9 cellular contexts compared by ENCODE assay signal in genomic region chr5:55227738-55228430, GRCh38. TPM values are rescaled to one million over a fixed set of nuclear protein-coding genes. Genes with fewer than 3 reads are reported as not detected.
DNase-seq lines count a peak whose midpoint lies in the region; ATAC-seq and TF ChIP-seq lines count a peak whose summit lies in the region.
"Had no signal": no experiment of that assay in that cellular context is flagged by ENCODE, and none has a peak within 500 bp of the region (broad histone marks: within the 10 kb centered on the region; RNA-seq: fewer than 3 reads in every experiment).

No MANE protein-coding gene starts in this region.

- H3K4me1 ChIP-seq in ectodermal cell (ENCODE audit: control insufficient read depth, insufficient read depth, low read length) (peaks cover 12% of the 10 kb centered on the region), parathyroid adenoma (peaks cover 2% of the 10 kb centered on the region)

- ATAC-seq in GM21825 (IDR thresholded peaks at IDR 0.05; ENCODE audit: unreplicated experiment) (no peak), HG02763 (IDR thresholded peaks at IDR 0.05; ENCODE audit: unreplicated experiment) (no peak)

- H3K27me3 ChIP-seq in ectodermal cell (ENCODE audit: control insufficient read depth, insufficient read depth, low read length, poor library complexity, severe bottlenecking) (peaks cover 100% of the 10 kb centered on the region), parathyroid adenoma (ENCODE audit: control insufficient read depth, insufficient read depth, low read length) (no peaks in the 10 kb centered on the region)

- CTCF ChIA-PET in Calu3 (lab: Charles Lee), result interaction anchor here (0.7 to 1.4 kb wide), 2 partner anchors 10 to 80 kb away, joined by 3 read pairs; partner anchors contain the start of genes DHX29 and MTREX

- H3K36me3 ChIP-seq in ectodermal cell (ENCODE audit: control insufficient read depth, insufficient read depth, low read length) (no peaks in the 10 kb centered on the region), parathyroid adenoma (ENCODE audit: control insufficient read depth, insufficient read depth, low read length) (no peaks in the 10 kb centered on the region)

- no peak overlapping the region for H3K27ac ChIP-seq in ectodermal cell (ENCODE audit: insufficient read depth, low read depth, low read length, poor library complexity, severe bottlenecking)
- H3K27ac ChIP-seq in parathyroid adenoma, result peak overlapping the region; percentile 61

- H3K36me3 Mint-ChIP-seq in Calu3 (ENCODE audit: insufficient read depth, unreplicated experiment), result peaks cover 46% of the 10 kb centered on the region

- BruUV-seq in Calu3 (replicated peaks; lab: Mats Ljungman, UMichigan), result no TSS peak

- no peak for TF ChIP-seq POLR2A in NB4 (IDR thresholded peaks at IDR 0.05; ENCODE audit: extremely low read depth, insufficient read length)

- H3K27ac Mint-ChIP-seq in Calu3 (ENCODE audit: unreplicated experiment), result peak overlapping the region; percentile 19

- no peaks in the 10 kb centered on the region for H3K9me3 Mint-ChIP-seq in Calu3 (ENCODE audit: low read depth, unreplicated experiment)

- H3K79me2 ChIP-seq in parathyroid adenoma, result no peaks in the 10 kb centered on the region

- H3K9me3 ChIP-seq in ectodermal cell (ENCODE audit: control insufficient read depth, low read length), result no peaks in the 10 kb centered on the region
- no peaks in the 10 kb centered on the region for H3K9me3 ChIP-seq in parathyroid adenoma (ENCODE audit: control insufficient read depth, low read length)

- TF ChIP-seq CTCF in Calu3 (IDR thresholded peaks at IDR 0.05; ENCODE audit: unreplicated experiment) (no peak), NB4 (IDR thresholded peaks at IDR 0.05; ENCODE audit: low read depth, low read length) (no peak), parathyroid adenoma (IDR thresholded peaks at IDR 0.05) (no peak)

- H3K4me3 ChIP-seq in NB4 (ENCODE audit: low read depth, low read length) (peak overlapping the region; percentile 32), ectodermal cell (ENCODE audit: insufficient read depth, low read depth, low read length) (peak overlapping the region; percentile 33), parathyroid adenoma (ENCODE audit: low read depth, low read length) (peak overlapping the region; percentile 60)

- H3K4me2 ChIP-seq in parathyroid adenoma (ENCODE audit: low read length), result peak overlapping the region; percentile 68

- H3K4me1 Mint-ChIP-seq in Calu3 (ENCODE audit: low read depth, unreplicated experiment), result peaks cover 19% of the 10 kb centered on the region

- no peaks in the 10 kb centered on the region for H3K27me3 Mint-ChIP-seq in Calu3 (ENCODE audit: unreplicated experiment)

- intact Hi-C loops in Calu3 (cut with micrococcal nuclease; ENCODE audit: unreplicated experiment), result no loop called here

- peak overlapping the region; percentile 86 for H2AFZ ChIP-seq in parathyroid adenoma

- DNase-seq in Calu3 (no peak), NB4 (ENCODE audit: low read depth) (no peak), D341Med (ENCODE audit: low spot score) (no peak)
- DNase-seq in stimulated activated naive CD4-positive, alpha-beta T cell treated with Interleukin-2 at 50 U/mL for 16 hours (lab: John Stamatoyannopoulos, UW), result no peak

- H3K4me3 Mint-ChIP-seq in Calu3 (ENCODE audit: low read depth, unreplicated experiment), result peak overlapping the region; percentile 72

- WGBS in ectodermal cell, 2 experiments, result 4 to 5% methylated on average over 25 of the region's 25 CpGs

- H3K9ac ChIP-seq in parathyroid adenoma, result no peak overlapping the region

RNA-seq across cellular contexts. Expression of gene MCIDAS, which starts 0.8 kb away (rescaled TPM):
- total RNA-seq in Calu3 (2022), result 4.4 and 4.9 TPM in 2 replicates
- polyA plus RNA-seq in ectodermal cell (2013, experiment 1 of 4), result not detected
- 0.09 TPM for polyA plus RNA-seq in ectodermal cell (2013, experiment 2 of 4)
- not detected for polyA plus RNA-seq in ectodermal cell (2013, experiment 3 of 4)
- polyA plus RNA-seq in ectodermal cell (2013, experiment 4 of 4), result not detected
- total RNA-seq: cerebellum had no signal

RNA-seq across cellular contexts. Expression of gene CCNO, which starts 5.5 kb away (rescaled TPM):
- total RNA-seq in Calu3 (2022), result 10.1 and 12.5 TPM in 2 replicates
- polyA plus RNA-seq in ectodermal cell (2013, experiment 1 of 4), result not detected
- polyA plus RNA-seq in ectodermal cell (2013, experiment 2 of 4), result 0.39 TPM
- polyA plus RNA-seq in ectodermal cell (2013, experiment 3 of 4), result 0.27 TPM
- 0.41 TPM for polyA plus RNA-seq in ectodermal cell (2013, experiment 4 of 4)
- total RNA-seq: cerebellum had no signal

RNA-seq across cellular contexts. Expression of gene CDC20B, which starts 54.9 kb away (rescaled TPM):
- not detected in 2 replicates for total RNA-seq in Calu3 (2022)
- 0.15 TPM for polyA plus RNA-seq in ectodermal cell (2013, experiment 1 of 4)
- polyA plus RNA-seq in ectodermal cell (2013, experiment 2 of 4), result not detected
- 0.11 TPM for polyA plus RNA-seq in ectodermal cell (2013, experiment 3 of 4)
- 0.08 TPM for polyA plus RNA-seq in ectodermal cell (2013, experiment 4 of 4)
